9 cellular contexts compared by ENCODE assay signal in the genomic region with DNA sequence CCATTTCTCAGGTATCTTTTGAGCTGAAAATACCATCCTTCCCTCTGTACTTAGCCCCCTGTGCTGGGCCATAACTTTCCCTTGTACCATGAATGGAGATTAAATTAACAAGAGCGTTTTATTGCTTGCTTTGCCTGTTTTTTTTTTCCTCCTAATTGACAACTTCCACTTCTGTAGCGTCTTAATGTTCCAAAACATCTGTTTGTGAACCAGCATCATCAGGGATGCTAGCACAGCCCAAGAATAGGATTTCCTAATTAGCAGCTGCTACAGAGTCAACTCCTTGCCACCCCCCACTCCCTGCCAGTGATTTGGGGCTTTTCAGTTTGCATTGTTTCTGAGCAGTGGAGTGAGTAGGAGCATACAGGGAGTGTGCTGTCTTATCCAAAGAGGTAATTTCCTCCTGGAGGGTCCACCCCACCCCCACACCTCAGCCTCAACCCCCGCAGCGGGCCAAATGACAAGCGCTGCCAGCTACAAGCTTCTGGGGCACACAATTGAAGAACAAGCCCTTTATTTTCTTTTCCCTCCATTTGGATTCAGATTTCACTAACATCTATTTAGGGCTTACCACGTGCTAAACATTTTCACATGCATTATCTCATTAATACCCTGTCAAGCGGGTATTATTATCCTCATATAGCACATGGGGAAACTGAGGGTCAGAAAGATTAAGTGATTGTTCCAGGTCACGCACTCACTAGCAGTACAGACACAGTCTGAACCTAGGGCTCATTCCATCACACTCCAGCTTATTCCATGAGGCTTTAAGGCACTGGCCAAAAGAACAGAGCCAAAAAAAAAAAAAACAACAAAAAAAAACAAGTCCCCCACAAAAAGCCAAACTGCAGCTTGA. TPM values are rescaled to one million over a fixed set of nuclear protein-coding genes. Genes with fewer than 3 reads are reported as not detected.
DNase-seq lines count a peak whose midpoint lies in the region; TF ChIP-seq lines count a peak whose summit lies in the region.
"Had no signal": no experiment of that assay in that cellular context is flagged by ENCODE, and none has a peak within 500 bp of the region (broad histone marks: within the 10 kb centered on the region; RNA-seq: fewer than 3 reads in every experiment).

No MANE protein-coding gene starts in this region.

- TF ChIP-seq CTCF in mesothelial cell of epicardium (IDR thresholded peaks at IDR 0.05; ENCODE audit: unreplicated experiment): no peak
- no peak for TF ChIP-seq CTCF in thyroid gland (IDR thresholded peaks at IDR 0.05)

- intact Hi-C loops in thyroid gland (cut with DNase I): no loop called here

- peak overlapping the region; percentile 49 for H3K27ac Mint-ChIP-seq in mesothelial cell of epicardium
- H3K27ac Mint-ChIP-seq: activated CD4-positive, alpha-beta T cell treated with anti-CD3 and anti-CD28 coated beads, Interleukin-2, amount 10 ng/mL, durations not matched to agents 7 days and 5 days; progenitor cell of endocrine pancreas had no signal

- H3K4me3 Mint-ChIP-seq in mesothelial cell of epicardium: no peak overlapping the region
- H3K4me3 Mint-ChIP-seq: activated CD4-positive, alpha-beta T cell treated with anti-CD3 and anti-CD28 coated beads, Interleukin-2, amount 10 ng/mL, durations not matched to agents 7 days and 5 days had no signal

- no peak for TF ChIP-seq POLR2A in thyroid gland (IDR thresholded peaks at IDR 0.05)

- peak; percentile 99 for DNase-seq in NCI-H524 treated with DMSO at 0.1 percent for 48 hours (lab: John Stamatoyannopoulos, UW)
- no peak for DNase-seq in mesothelial cell of epicardium (ENCODE audit: low spot score in 2 of 2, unreplicated experiment in 2 of 2)
- DNase-seq in thyroid gland: peak; percentile 69 to 71
- DNase-seq in NCI-H774 (lab: John Stamatoyannopoulos, UW): no peak
- DNase-seq in stimulated activated CD4-positive, alpha-beta T cell treated with anti-CD3 and anti-CD28 coated beads, Interleukin-4, amount 100 ng/mL, for 24 hours: no peak
- no peak for DNase-seq in mesenteric fat pad (ENCODE audit: low spot score)
- DNase-seq: activated CD4-positive, alpha-beta T cell treated with anti-CD3 and anti-CD28 coated beads, Interleukin-2, amount 10 ng/mL, durations not matched to agents 7 days and 5 days had no signal

- peaks cover 9% of the 10 kb centered on the region for H3K36me3 Mint-ChIP-seq in mesothelial cell of epicardium

- H3K4me1 Mint-ChIP-seq in mesothelial cell of epicardium: peaks cover 32% of the 10 kb centered on the region

- H3K4me1 ChIP-seq in esophagus (ENCODE audit: control insufficient read depth in 2 of 2, insufficient read depth in 2 of 2, low read length in 1 of 2) (peaks cover 0 to 13% of the 10 kb centered on the region in 2 donors), thyroid gland (peaks cover 63 to 72% of the 10 kb centered on the region in 2 donors)

- peak overlapping the region; percentile 28 to 63 for H3K27ac ChIP-seq in esophagus (ENCODE audit: low read depth in 2 of 2, low read length in 1 of 2)
- peak overlapping the region; percentile 64 to 96 (median 92) for H3K27ac ChIP-seq in thyroid gland

- no peaks in the 10 kb centered on the region for H3K9me3 ChIP-seq in esophagus (ENCODE audit: control insufficient read depth in 2 of 2, insufficient read depth in 1 of 2, low read depth in 1 of 2, low read length in 1 of 2)
- no peaks in the 10 kb centered on the region for H3K9me3 ChIP-seq in thyroid gland

- H3K36me3 ChIP-seq in esophagus (ENCODE audit: control insufficient read depth in 2 of 2, insufficient read depth in 2 of 2, low read length in 1 of 2) (no peaks in the 10 kb centered on the region), thyroid gland (no peaks in the 10 kb centered on the region)

- WGBS in esophagus, 2 donors: 64% methylated on average over 8 of the region's 8 CpGs
- WGBS in thyroid gland, 2 donors: 32 to 34% methylated on average over 8 of the region's 8 CpGs

- no peak overlapping the region for H3K4me3 ChIP-seq in esophagus (ENCODE audit: low read depth in 1 of 2, low read length in 2 of 2)
- no peak overlapping the region for H3K4me3 ChIP-seq in thyroid gland (replicated peaks in 1 of 3)

- no peaks in the 10 kb centered on the region for H3K27me3 Mint-ChIP-seq in mesothelial cell of epicardium (ENCODE audit: low read depth)
- H3K27me3 Mint-ChIP-seq: activated CD4-positive, alpha-beta T cell treated with anti-CD3 and anti-CD28 coated beads, Interleukin-2, amount 10 ng/mL, durations not matched to agents 7 days and 5 days had no signal

- peaks cover 5% of the 10 kb centered on the region for H3K9me3 Mint-ChIP-seq in mesothelial cell of epicardium

- no peaks in the 10 kb centered on the region for H3K27me3 ChIP-seq in esophagus (ENCODE audit: control insufficient read depth in 1 of 2, insufficient read depth in 2 of 2, low read length in 2 of 2)
- H3K27me3 ChIP-seq in thyroid gland: no peaks in the 10 kb centered on the region

RNA-seq across cellular contexts. Expression of a gene that starts 16.5 kb away (rescaled TPM):
- 1 to 10 TPM; 3.1 to 6.0 TPM for polyA plus RNA-seq in esophagus
- total RNA-seq in mesothelial cell of epicardium (12.8 to 14.4 TPM (median 13.8 TPM) in 3 replicates), thyroid gland (100 to 1,000 TPM in 3 of 4 donors, 10 to 100 TPM in 1; 91.4 to 266 (median 199) TPM), mesenteric fat pad (102 TPM)

Comparison
In these comparisons a context has a peak if more than half of its experiments do, and no peak if none do; other contexts are left out.
1. DNase-seq: peak in NCI-H524 treated with DMSO at 0.1 percent for 48 hours (single experiment) and thyroid gland (2 of 2); none in mesothelial cell of epicardium (0 of 2), NCI-H774 (single experiment), stimulated activated CD4-positive, alpha-beta T cell treated with anti-CD3 and anti-CD28 coated beads, Interleukin-4, amount 100 ng/mL, for 24 hours (single experiment) and mesenteric fat pad (single experiment).